Comparison of ENCODE assay signal across 8 cellular contexts in the genomic region with DNA sequence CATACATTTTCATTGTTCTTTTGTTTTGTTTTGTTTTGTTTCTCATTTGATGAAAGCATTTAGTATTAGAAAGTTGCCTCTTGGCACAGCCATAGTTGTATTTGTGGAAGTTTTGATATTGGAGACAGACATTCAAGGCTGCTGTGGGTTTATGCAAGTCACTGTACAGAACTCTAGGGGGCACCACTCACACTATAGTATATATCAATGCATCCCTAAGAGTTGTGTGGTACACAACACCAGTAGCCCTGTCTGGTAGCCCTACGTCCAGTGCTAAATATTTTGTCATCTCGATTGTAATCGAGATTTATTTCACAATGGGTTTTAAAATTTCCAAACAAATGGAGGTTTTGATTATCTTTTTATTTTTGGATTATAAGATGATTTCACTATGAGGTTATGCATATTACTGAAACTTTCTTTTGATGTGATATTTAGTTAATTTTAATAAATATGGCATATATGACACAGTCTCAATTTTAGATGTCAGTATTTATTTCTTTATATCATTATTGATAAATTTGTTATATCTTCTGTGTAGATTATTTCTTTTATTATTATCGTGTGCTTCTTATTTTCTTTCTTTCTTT.
DNase-seq lines count a peak whose midpoint lies in the region; ATAC-seq, FAIRE-seq and TF ChIP-seq lines count a peak whose summit lies in the region.

No MANE protein-coding gene starts in this region.

- H3K4me2 ChIP-seq in PC-9 (no peak overlapping the region), H1 (ENCODE audit: insufficient read depth in 1 of 2, low read depth in 2 of 2, low read length in 2 of 2) (no peak overlapping the region)

- intact Hi-C loops in left cardiac atrium (cut with DNase I) (no loop called here), PC-9 (cut with micrococcal nuclease; ENCODE audit: unreplicated experiment) (loop anchor here (5.0 to 10.0 kb wide), 2 partner anchors 165 to 353 kb away; no protein-coding TSS in a partner anchor), natural killer cell (cut with micrococcal nuclease) (loop anchor here (1.0 to 5.0 kb wide), 2 partner anchors 168 to 348 kb away; no protein-coding TSS in a partner anchor)

- peak; percentile 71 for TF ChIP-seq CTCF in cardiac muscle cell (IDR thresholded peaks at IDR 0.05; ENCODE audit: low read depth, low read length)
- TF ChIP-seq CTCF in PC-9 (conservative IDR thresholded peaks at IDR 0.05): peak; percentile 69
- TF ChIP-seq CTCF in H1 (IDR thresholded peaks at IDR 0.05; ENCODE audit: control extremely low read depth in 1 of 3, insufficient read depth in 1 of 3, low read depth in 1 of 3, low read length in 3 of 3): peak in 2 of 3 experiments; percentile 57 to 67; a peak in 3 of 4 replicates
- peak; percentile 82 for TF ChIP-seq CTCF in natural killer cell (IDR thresholded peaks at IDR 0.05)

- no peak overlapping the region for H3K4me3 ChIP-seq in cardiac muscle cell
- no peak overlapping the region for H3K4me3 ChIP-seq in PC-9
- no peak overlapping the region for H3K4me3 ChIP-seq in H1 (ENCODE audit: extremely low read depth in 1 of 4, insufficient read depth in 2 of 4, low read depth in 3 of 4, low read length in 4 of 4)

- ATAC-seq in left cardiac atrium (no peak), GM21528 (IDR thresholded peaks at IDR 0.05; ENCODE audit: low FRiP score, unreplicated experiment) (peak; percentile 86), natural killer cell (peak; percentile 85 to 98 (median 86))

- DNase-seq in cardiac muscle cell (ENCODE audit: low read depth in 1 of 2, low spot score in 1 of 2): peak; percentile 53 to 76
- no peak for DNase-seq in left cardiac atrium
- peak; percentile 54 for DNase-seq in HTR-8/SVneo (ENCODE audit: insufficient read length, low spot score)
- DNase-seq in PC-9: no peak
- DNase-seq in H1 (ENCODE audit: low read depth in 1 of 2, low spot score in 2 of 2): no peak
- no peak for DNase-seq in natural killer cell
- no peak for DNase-seq in C1 segment of cervical spinal cord (lab: John Stamatoyannopoulos, UW)

- H2BK120ac ChIP-seq in H1 (replicated peaks; ENCODE audit: low read depth, low read length): no peak overlapping the region

- H3F3A ChIP-seq in PC-9 (ENCODE audit: insufficient read depth, low read depth): no peaks in the 10 kb centered on the region

- TF ChIP-seq EP300 in H1 (IDR thresholded peaks at IDR 0.05; ENCODE audit: borderline replicate concordance in 1 of 2, low read depth in 2 of 2, low read length in 2 of 2): no peak

- H4K8ac ChIP-seq in H1 (ENCODE audit: extremely low read depth, insufficient read depth, low read length): no peak overlapping the region

- H2BK15ac ChIP-seq in H1 (ENCODE audit: low read length): no peak overlapping the region

- no peak overlapping the region for H4K5ac ChIP-seq in H1 (ENCODE audit: insufficient read length, low read depth, low read length)

- no peak overlapping the region for H3K27ac Mint-ChIP-seq in natural killer cell

- peak; percentile 68 to 75 for TF ChIP-seq RAD21 in H1 (IDR thresholded peaks at IDR 0.05 in 1 of 2, conservative IDR thresholded peaks at IDR 0.05 in 1 of 2; ENCODE audit: low read depth in 2 of 2, low read length in 2 of 2)

- H3K18ac ChIP-seq in H1 (ENCODE audit: extremely low read depth, low read length): no peak overlapping the region

- TF ChIP-seq POLR2A in H1 (IDR thresholded peaks at IDR 0.05; ENCODE audit: control extremely low read depth in 1 of 2, low read depth in 2 of 2, low read length in 2 of 2): no peak

- H4K20me1 ChIP-seq in PC-9 (ENCODE audit: insufficient read depth) (no peaks in the 10 kb centered on the region), H1 (replicated peaks in 1 of 2; ENCODE audit: control insufficient read depth in 1 of 2, insufficient read depth in 2 of 2, low read length in 2 of 2) (no peaks in the 10 kb centered on the region)

- no peaks in the 10 kb centered on the region for H3K27me3 Mint-ChIP-seq in natural killer cell (ENCODE audit: low read depth in 2 of 2)

- FAIRE-seq in HTR-8/SVneo (lab: Jason Lieb, UNC): no peak
- no peak for FAIRE-seq in H1 (lab: Jason Lieb, UNC)

- POLR2A ChIA-PET in PC-9 (lab: Charles Lee; ENCODE audit: unreplicated experiment) (no interaction called here), H1 (lab: Charles Lee; ENCODE audit: partially characterized antibody) (no interaction called here)

- H3K9me2 ChIP-seq in PC-9 (ENCODE audit: insufficient read depth): peaks cover 5% of the 10 kb centered on the region; the same call in 1 of the 2 replicates

- no peaks in the 10 kb centered on the region for H3K36me3 Mint-ChIP-seq in natural killer cell

- H3K14ac ChIP-seq in H1 (ENCODE audit: insufficient read length): no peak overlapping the region

- no peak overlapping the region for H3K4me3 Mint-ChIP-seq in natural killer cell

- H3K27me3 ChIP-seq in cardiac muscle cell (no peaks in the 10 kb centered on the region), PC-9 (ENCODE audit: insufficient read depth, low read depth) (no peaks in the 10 kb centered on the region), H1 (replicated peaks in 1 of 4; ENCODE audit: control insufficient read depth in 3 of 4, extremely low read depth in 1 of 4, insufficient read depth in 3 of 4, low read length in 3 of 4) (no peaks in the 10 kb centered on the region)

- no peak overlapping the region for H2BK12ac ChIP-seq in H1 (ENCODE audit: low read depth, low read length)

- no peaks in the 10 kb centered on the region for H3K79me1 ChIP-seq in H1 (ENCODE audit: low read depth, low read length)

- H3K4ac ChIP-seq in H1 (replicated peaks; ENCODE audit: insufficient read length, low read depth, low read length): no peak overlapping the region

- H2BK5ac ChIP-seq in H1 (ENCODE audit: low read depth, low read length): no peak overlapping the region

- H3K23me2 ChIP-seq in H1 (ENCODE audit: low read depth, low read length): no peaks in the 10 kb centered on the region; the same call in 1 of the 2 replicates

- no peak overlapping the region for H4K91ac ChIP-seq in H1 (replicated peaks; ENCODE audit: insufficient read length, low read length)

- H2AK5ac ChIP-seq in H1 (ENCODE audit: low read depth, low read length): no peak overlapping the region

- no peak overlapping the region for H3K9ac ChIP-seq in H1 (replicated peaks in 1 of 4; ENCODE audit: extremely low read depth in 1 of 4, low read depth in 3 of 4, low read length in 3 of 4)

- WGBS in H1 (ENCODE audit: extremely low coverage in 1 of 2, insufficient coverage in 1 of 2, insufficient read length in 1 of 2, insufficient replicate concordance in 2 of 2, low coverage in 1 of 2, low lambda C conversion rate in 2 of 2, missing lambda C conversion rate in 1 of 2), 2 experiments: 79% methylated on average over 4 of the region's 4 CpGs; no CpG with 5 or more reads in 1 of the 2 experiments

- H3K36me3 ChIP-seq in cardiac muscle cell: no peaks in the 10 kb centered on the region
- H3K36me3 ChIP-seq in PC-9 (ENCODE audit: low read depth): no peaks in the 10 kb centered on the region
- H3K36me3 ChIP-seq in H1 (ENCODE audit: control insufficient read depth in 2 of 4, insufficient read depth in 4 of 4, low read length in 3 of 4): no peaks in the 10 kb centered on the region

- H3K4me1 Mint-ChIP-seq in natural killer cell: no peaks in the 10 kb centered on the region

- CTCF ChIA-PET in PC-9 (lab: Charles Lee) (interaction anchor here (0.6 to 0.7 kb wide), 3 partner anchors 134 to 357 kb away, joined by 3 to 4 read pairs (median 3); no protein-coding TSS in a partner anchor), H1 (lab: Charles Lee; ENCODE audit: partially characterized antibody) (interaction anchor here (0.6 to 1.7 kb wide), 33 partner anchors 8 to 455 kb away, joined by 3 to 18 read pairs (median 4); no protein-coding TSS in a partner anchor)

- no peaks in the 10 kb centered on the region for H3K9me3 Mint-ChIP-seq in natural killer cell

- no peak overlapping the region for H3K56ac ChIP-seq in H1 (replicated peaks; ENCODE audit: insufficient read length, low read depth, low read length)

- no peak overlapping the region for H3K23ac ChIP-seq in H1 (ENCODE audit: insufficient read length)

- H3K79me2 ChIP-seq in PC-9 (ENCODE audit: low read depth): no peaks in the 10 kb centered on the region
- no peaks in the 10 kb centered on the region for H3K79me2 ChIP-seq in H1 (ENCODE audit: control insufficient read depth in 1 of 2, insufficient read depth in 2 of 2, low read length in 2 of 2)

- H2AFZ ChIP-seq in PC-9 (no peak overlapping the region), H1 (ENCODE audit: low read length) (no peak overlapping the region)

- H3K9me3 ChIP-seq in cardiac muscle cell (ENCODE audit: low read depth) (no peaks in the 10 kb centered on the region), PC-9 (ENCODE audit: insufficient read depth, low read depth) (no peaks in the 10 kb centered on the region), H1 (ENCODE audit: insufficient read depth in 2 of 2, low read depth in 1 of 2, low read length in 1 of 2) (no peaks in the 10 kb centered on the region)

- no peaks in the 10 kb centered on the region for H3K4me1 ChIP-seq in cardiac muscle cell (ENCODE audit: low read depth)
- no peaks in the 10 kb centered on the region for H3K4me1 ChIP-seq in PC-9 (replicated peaks; ENCODE audit: insufficient read depth)
- no peaks in the 10 kb centered on the region for H3K4me1 ChIP-seq in H1 (replicated peaks in 1 of 4; ENCODE audit: control insufficient read depth in 3 of 4, insufficient read depth in 4 of 4, low read length in 3 of 4)

- BruUV-seq in PC-9 (replicated peaks; lab: Mats Ljungman, UMichigan): no TSS peak

- H3K27ac ChIP-seq in cardiac muscle cell (no peak overlapping the region), PC-9 (no peak overlapping the region), H1 (ENCODE audit: low read depth, low read length) (no peak overlapping the region)

- H2BK20ac ChIP-seq in H1 (ENCODE audit: low read length): no peak overlapping the region

TF ChIP-seq in H1, 55 proteins besides CTCF, POLR2A, EP300 and RAD21 (continues in another document):
- TF ChIP-seq PHF8 (conservative IDR thresholded peaks at IDR 0.05; ENCODE audit: low read depth, low read length) (no peak), ZNF274 (IDR thresholded peaks at IDR 0.05; ENCODE audit: borderline replicate concordance, extremely low read depth, low read length) (no peak), RXRA (IDR thresholded peaks at IDR 0.05; ENCODE audit: insufficient read depth, low read depth, low read length) (no peak), SIRT6 (IDR thresholded peaks at IDR 0.05; ENCODE audit: low read length) (no peak), JUN (IDR thresholded peaks at IDR 0.05; ENCODE audit: low read depth, low read length) (no peak), CHD1 (IDR thresholded peaks at IDR 0.05; ENCODE audit: low read depth, low read length) (no peak), POU5F1 (IDR thresholded peaks at IDR 0.05; ENCODE audit: low read depth, low read length) (no peak), JUND (IDR thresholded peaks at IDR 0.05; ENCODE audit: low read length) (no peak)
- TF ChIP-seq, protein P1, sequence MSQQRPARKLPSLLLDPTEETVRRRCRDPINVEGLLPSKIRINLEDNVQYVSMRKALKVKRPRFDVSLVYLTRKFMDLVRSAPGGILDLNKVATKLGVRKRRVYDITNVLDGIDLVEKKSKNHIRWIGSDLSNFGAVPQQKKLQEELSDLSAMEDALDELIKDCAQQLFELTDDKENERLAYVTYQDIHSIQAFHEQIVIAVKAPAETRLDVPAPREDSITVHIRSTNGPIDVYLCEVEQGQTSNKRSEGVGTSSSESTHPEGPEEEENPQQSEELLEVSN (IDR thresholded peaks at IDR 0.05): no peak

Comparison
In these comparisons a context has a peak if more than half of its experiments do, and no peak if none do; other contexts are left out.
1. DNase-seq: peak in cardiac muscle cell (2 of 2) and HTR-8/SVneo (single experiment); none in left cardiac atrium (single experiment), PC-9 (0 of 2), H1 (0 of 2), natural killer cell (single experiment) and C1 segment of cervical spinal cord (0 of 14).
2. ATAC-seq: peak in GM21528 (single experiment) and natural killer cell (3 of 3); none in left cardiac atrium (0 of 2).
3. intact Hi-C loops: an anchor here in PC-9 (5.0 to 10.0 kb wide) and natural killer cell (1.0 to 5.0 kb wide); none called in left cardiac atrium.
4. Peak in every context shown above with its lines, with median percentiles within 50 percentile points of each other: CTCF ChIP-seq.